9 cellular contexts compared by ENCODE assay signal in genomic region chr1:246959944-246960693, GRCh38. TPM values are rescaled to one million over a fixed set of nuclear protein-coding genes. Genes with fewer than 3 reads are reported as not detected.
DNase-seq lines count a peak whose midpoint lies in the region; ATAC-seq, FAIRE-seq and TF ChIP-seq lines count a peak whose summit lies in the region.
"Had no signal": no experiment of that assay in that cellular context is flagged by ENCODE, and none has a peak within 500 bp of the region (broad histone marks: within the 10 kb centered on the region; RNA-seq: fewer than 3 reads in every experiment).

No MANE protein-coding gene starts in this region.

- H3K4me2 ChIP-seq in HepG2 (ENCODE audit: low read depth, low read length) = no peak overlapping the region

- in situ Hi-C loops in HepG2 (cut with HindIII; ENCODE audit: extremely low pct_ligation_motif_present, low pct_unique_long_range_greater_than_20kb) = no loop called here

- peaks cover 0 to 2% (median 0%) of the 10 kb centered on the region in 4 donors for H3K9me3 ChIP-seq in liver (ENCODE audit: control insufficient read depth in 4 of 4, low read length in 3 of 4)
- H3K9me3 ChIP-seq in HepG2 (ENCODE audit: low read length) = no peaks in the 10 kb centered on the region

- no peak for TF ChIP-seq EP300 in HepG2 (IDR thresholded peaks at IDR 0.05; ENCODE audit: low read depth in 2 of 2, low read length in 2 of 2)
- TF ChIP-seq EP300 in HepG2 (CRISPR knock-in tag; IDR thresholded peaks at IDR 0.05; ENCODE audit: borderline replicate concordance) = no peak

- CTCF ChIA-PET in HepG2 (lab: Yijun Ruan, JAX; ENCODE audit: low intra/inter-chr PET ratio, low total read pairs) = no interaction called here

- TF ChIP-seq POLR2A in HepG2 (IDR thresholded peaks at IDR 0.05; ENCODE audit: insufficient read depth in 1 of 2, low read depth in 2 of 2, low read length in 2 of 2) (no peak), GM12891 (IDR thresholded peaks at IDR 0.05; ENCODE audit: low read depth, low read length) (no peak)

- H3K4me3 ChIP-seq in liver (ENCODE audit: low read depth in 1 of 3, low read length in 3 of 3) (no peak overlapping the region), HepG2 (replicated peaks in 1 of 3; ENCODE audit: insufficient read depth in 1 of 3, low read depth in 2 of 3, low read length in 3 of 3) (no peak overlapping the region), fibroblast of villous mesenchyme (ENCODE audit: low read depth, low read length) (no peak overlapping the region)

- BruUV-seq in HepG2 (replicated peaks; lab: Mats Ljungman, UMichigan) = no TSS peak

- no peaks in the 10 kb centered on the region for H3K79me2 ChIP-seq in HepG2 (ENCODE audit: insufficient read depth, low read length)

- POLR2A ChIA-PET in HepG2 (lab: Yijun Ruan, JAX) = no interaction called here

- no peaks in the 10 kb centered on the region for H4K20me1 ChIP-seq in HepG2 (ENCODE audit: insufficient read depth, low read length)

- ATAC-seq in HepG2 = no peak

- intact Hi-C loops in HepG2 (cut with micrococcal nuclease; ENCODE audit: unreplicated experiment) = no loop called here

- DNase-seq in HepG2 (ENCODE audit: low spot score) = no peak
- DNase-seq in NOMO-1 (lab: John Stamatoyannopoulos, UW; ENCODE audit: unreplicated experiment in 2 of 2) = peak; percentile 75 to 95
- peak; percentile 12 for DNase-seq in fibroblast of villous mesenchyme (ENCODE audit: low read depth)
- no peak for DNase-seq in activated CD8-positive, alpha-beta memory T cell treated with anti-CD3 and anti-CD28 coated beads, Interleukin-2, amount 50 U/mL, for 4 hours
- DNase-seq in amniotic stem cell (lab: John Stamatoyannopoulos, UW) = no peak
- no peak for DNase-seq in GM12891 (ENCODE audit: insufficient read length, low spot score)
- no peak for DNase-seq in A172 (ENCODE audit: low spot score)
- DNase-seq: activated T-cell treated with anti-CD3 and anti-CD28 coated beads, Interleukin-2, amount 50 U/mL, for 24 hours had no signal

- TF ChIP-seq RAD21 in liver (IDR thresholded peaks at IDR 0.05) = peak; percentile 29 to 47
- TF ChIP-seq RAD21 in HepG2 (CRISPR knock-in tag; IDR thresholded peaks at IDR 0.05) = no peak

- peak overlapping the region; percentile 22 to 50 for H3K27ac ChIP-seq in liver (ENCODE audit: low read depth in 1 of 2, low read length in 2 of 2)
- no peak overlapping the region for H3K27ac ChIP-seq in HepG2 (ENCODE audit: extremely low read length, insufficient read depth, low read length)

- H3K4me1 ChIP-seq in liver (ENCODE audit: control insufficient read depth in 4 of 4, insufficient read depth in 4 of 4, low read length in 3 of 4) (no peaks in the 10 kb centered on the region), HepG2 (ENCODE audit: insufficient read depth, low read length) (no peaks in the 10 kb centered on the region)

- FAIRE-seq in HepG2 (lab: Jason Lieb, UNC) = no peak
- FAIRE-seq in GM12891 (lab: Jason Lieb, UNC) = no peak

- no peak overlapping the region for H3K9ac ChIP-seq in liver (ENCODE audit: low read depth in 1 of 2, low read length in 2 of 2)
- H3K9ac ChIP-seq in HepG2 (ENCODE audit: insufficient read depth, low read depth, low read length) = no peak overlapping the region

- 51% methylated on average over 1 of the region's 1 CpG for WGBS in liver
- WGBS in HepG2 (ENCODE audit: low lambda C conversion rate) = 96% methylated on average over 1 of the region's 1 CpG

- H2AFZ ChIP-seq in HepG2 (ENCODE audit: low read length) = no peak overlapping the region

- no peak for TF ChIP-seq CTCF in liver (IDR thresholded peaks at IDR 0.05; ENCODE audit: low read depth, low read length, missing input control)
- no peak for TF ChIP-seq CTCF in HepG2 (CRISPR knock-in tag; IDR thresholded peaks at IDR 0.05)
- no peak for TF ChIP-seq CTCF in fibroblast of villous mesenchyme (IDR thresholded peaks at IDR 0.05; ENCODE audit: insufficient read depth, low read depth, low read length)

- H3K36me3 ChIP-seq in liver (ENCODE audit: control insufficient read depth in 4 of 4, insufficient read depth in 3 of 4, low read depth in 1 of 4, low read length in 3 of 4) (no peaks in the 10 kb centered on the region), HepG2 (replicated peaks in 1 of 2; ENCODE audit: control insufficient read depth in 1 of 2, insufficient read depth in 2 of 2, low read length in 2 of 2) (peaks cover 0 to 11% of the 10 kb centered on the region in 2 experiments; a peak in 2 of 5 replicates)

- H3K27me3 ChIP-seq in liver (ENCODE audit: control insufficient read depth in 4 of 4, insufficient read depth in 4 of 4, low read length in 3 of 4) (no peaks in the 10 kb centered on the region), HepG2 (ENCODE audit: control insufficient read depth in 1 of 2, insufficient read depth in 2 of 2, low read length in 2 of 2) (no peaks in the 10 kb centered on the region)

TF ChIP-seq in liver, 16 proteins besides CTCF, POLR2A, EP300 and RAD21 (continues in another document):
- TF ChIP-seq ATF3 (IDR thresholded peaks at IDR 0.05) = no peak

TF ChIP-seq in GM12891, 5 proteins besides CTCF, POLR2A, EP300 and RAD21:
- no peak for TF ChIP-seq TAF1 (IDR thresholded peaks at IDR 0.05; ENCODE audit: low read depth, low read length)
- no peak for TF ChIP-seq SPI1 (IDR thresholded peaks at IDR 0.05; ENCODE audit: low read depth, low read length)
- no peak for TF ChIP-seq PAX5 (IDR thresholded peaks at IDR 0.05; ENCODE audit: insufficient read depth, low read length, severe bottlenecking)
- TF ChIP-seq POLR2AphosphoS5 (IDR thresholded peaks at IDR 0.05; ENCODE audit: low read depth, low read length) = no peak
- TF ChIP-seq POU2F2 (IDR thresholded peaks at IDR 0.05; ENCODE audit: low read depth, low read length) = no peak

RNA-seq across cellular contexts. Expression of gene AHCTF1, which starts 28.4 kb away (rescaled TPM):
- total RNA-seq in liver (10 to 100 TPM; 15.9 to 17.5 TPM), HepG2 (2016; rRNA removed; fragmentation: Illumina TruSeq; extraction: Trizol) (45.9 and 73.9 TPM in 2 replicates), fibroblast of villous mesenchyme (35.8 and 46.6 TPM in 2 replicates)
- polyA plus RNA-seq in liver (1 to 10 TPM; 4.2 to 5.3 TPM), HepG2 (2011; rRNA removed) (14.8 and 16.6 TPM in 2 replicates)
- 6.0 and 6.6 TPM in 2 replicates for total RNA-seq in HepG2 (2016; cell fraction: cytosol; rRNA removed; fragmentation: Illumina TruSeq; extraction: Trizol; ENCODE audit: low read depth)
- 39.2 and 70.8 TPM in 2 replicates for total RNA-seq in HepG2 (2016; cell fraction: insoluble cytoplasmic fraction; rRNA removed; fragmentation: Illumina TruSeq; extraction: Trizol)
- total RNA-seq in HepG2 (2016; cell fraction: membrane; rRNA removed; fragmentation: Illumina TruSeq; extraction: Trizol) = 12.2 and 12.4 TPM in 2 replicates
- total RNA-seq in HepG2 (2016; cell fraction: nucleus; rRNA removed; fragmentation: Illumina TruSeq; extraction: Trizol) = 61.4 and 62.6 TPM in 2 replicates
- polyA plus RNA-seq in HepG2 (2011; cell fraction: cytosol; rRNA removed) = 5.6 and 9.1 TPM in 2 replicates
- polyA plus RNA-seq in HepG2 (2011; cell fraction: nucleus; rRNA removed) = 20.3 and 21.2 TPM in 2 replicates
- 21.1 and 24.2 TPM in 2 replicates for polyA plus RNA-seq in HepG2 (2012)
- 0.44 and 1.6 TPM in 2 replicates for polyA plus RNA-seq in HepG2 (2016; cell fraction: cytosol; fragmentation: Illumina TruSeq; extraction: Trizol; ENCODE audit: low read depth)
- 45.8 and 51.8 TPM in 2 replicates for polyA plus RNA-seq in HepG2 (2016; cell fraction: insoluble cytoplasmic fraction; fragmentation: Illumina TruSeq; extraction: Trizol; ENCODE audit: low read depth)
- 2.9 and 3.1 TPM in 2 replicates for polyA plus RNA-seq in HepG2 (2016; cell fraction: membrane; fragmentation: Illumina TruSeq; extraction: Trizol; ENCODE audit: low read depth)
- polyA plus RNA-seq in HepG2 (2016; cell fraction: nucleus; fragmentation: Illumina TruSeq; extraction: Trizol; ENCODE audit: insufficient read depth, low read depth) = 80.7 and 89.7 TPM in 2 replicates
- 21.5 and 44.5 TPM in 2 replicates for polyA minus RNA-seq in HepG2 (2011; rRNA and poly(A)+ RNA removed; ENCODE audit: low replicate concordance)
- polyA minus RNA-seq in HepG2 (2011; cell fraction: cytosol; rRNA and poly(A)+ RNA removed) = 33.4 and 40.7 TPM in 2 replicates
- polyA minus RNA-seq in HepG2 (2011; cell fraction: nucleus; rRNA and poly(A)+ RNA removed) = 95.8 and 98.5 TPM in 2 replicates
- polyA plus RNA-seq in GM12891 (2012; ENCODE audit: low read depth, missing spikeins) = 11.4 TPM
- total RNA-seq in A172 (2014; rRNA removed; shearing (Covaris generic)) = 53.6 and 63.7 TPM in 2 replicates

RNA-seq across cellular contexts. Expression of gene ZNF695, which starts 47.7 kb away (rescaled TPM):
- total RNA-seq in liver = 1 to 10 TPM in 1 of 2 donors, not detected in 1; 1.5 TPM
- not detected for polyA plus RNA-seq in liver
- 11.6 and 13.2 TPM in 2 replicates for total RNA-seq in HepG2 (2016; rRNA removed; fragmentation: Illumina TruSeq; extraction: Trizol)
- 6.6 and 7.2 TPM in 2 replicates for total RNA-seq in HepG2 (2016; cell fraction: cytosol; rRNA removed; fragmentation: Illumina TruSeq; extraction: Trizol; ENCODE audit: low read depth)
- total RNA-seq in HepG2 (2016; cell fraction: insoluble cytoplasmic fraction; rRNA removed; fragmentation: Illumina TruSeq; extraction: Trizol) = 13.2 and 13.6 TPM in 2 replicates
- total RNA-seq in HepG2 (2016; cell fraction: membrane; rRNA removed; fragmentation: Illumina TruSeq; extraction: Trizol) = 9.5 and 11.6 TPM in 2 replicates
- 10.1 and 13.3 TPM in 2 replicates for total RNA-seq in HepG2 (2016; cell fraction: nucleus; rRNA removed; fragmentation: Illumina TruSeq; extraction: Trizol)
- 1.7 and 2.9 TPM in 2 replicates for polyA plus RNA-seq in HepG2 (2011; rRNA removed)
- polyA plus RNA-seq in HepG2 (2011; cell fraction: cytosol; rRNA removed) = 2.8 and 3.4 TPM in 2 replicates
- 2.0 and 2.5 TPM in 2 replicates for polyA plus RNA-seq in HepG2 (2011; cell fraction: nucleus; rRNA removed)
- 3.4 and 4.1 TPM in 2 replicates for polyA plus RNA-seq in HepG2 (2012)
- 6.4 and 9.5 TPM in 2 replicates for polyA plus RNA-seq in HepG2 (2016; cell fraction: cytosol; fragmentation: Illumina TruSeq; extraction: Trizol; ENCODE audit: low read depth)
- polyA plus RNA-seq in HepG2 (2016; cell fraction: insoluble cytoplasmic fraction; fragmentation: Illumina TruSeq; extraction: Trizol; ENCODE audit: low read depth) = 9.2 and 10.4 TPM in 2 replicates
- polyA plus RNA-seq in HepG2 (2016; cell fraction: membrane; fragmentation: Illumina TruSeq; extraction: Trizol; ENCODE audit: low read depth) = 7.3 and 9.4 TPM in 2 replicates
- 7.0 and 9.3 TPM in 2 replicates for polyA plus RNA-seq in HepG2 (2016; cell fraction: nucleus; fragmentation: Illumina TruSeq; extraction: Trizol; ENCODE audit: insufficient read depth, low read depth)
- 3.3 and 4.3 TPM in 2 replicates for polyA minus RNA-seq in HepG2 (2011; rRNA and poly(A)+ RNA removed; ENCODE audit: low replicate concordance)
- 1.4 and 2.1 TPM in 2 replicates for polyA minus RNA-seq in HepG2 (2011; cell fraction: cytosol; rRNA and poly(A)+ RNA removed)
- polyA minus RNA-seq in HepG2 (2011; cell fraction: nucleus; rRNA and poly(A)+ RNA removed) = 8.6 and 11.1 TPM in 2 replicates
- 1.3 and 2.6 TPM in 2 replicates for total RNA-seq in fibroblast of villous mesenchyme
- 1.8 TPM for polyA plus RNA-seq in GM12891 (2012; ENCODE audit: low read depth, missing spikeins)
- total RNA-seq in A172 (2014; rRNA removed; shearing (Covaris generic)) = 11.4 and 17.3 TPM in 2 replicates

Comparison
In these comparisons a context has a peak if more than half of its experiments do, and no peak if none do; other contexts are left out.
1. DNase-seq: peak in NOMO-1 (2 of 2) and fibroblast of villous mesenchyme (single experiment); none in HepG2 (single experiment), activated CD8-positive, alpha-beta memory T cell treated with anti-CD3 and anti-CD28 coated beads, Interleukin-2, amount 50 U/mL, for 4 hours (single experiment), amniotic stem cell (single experiment), GM12891 (single experiment) and A172 (single experiment).